20 cellular contexts compared by ENCODE assay signal in the genomic region with DNA sequence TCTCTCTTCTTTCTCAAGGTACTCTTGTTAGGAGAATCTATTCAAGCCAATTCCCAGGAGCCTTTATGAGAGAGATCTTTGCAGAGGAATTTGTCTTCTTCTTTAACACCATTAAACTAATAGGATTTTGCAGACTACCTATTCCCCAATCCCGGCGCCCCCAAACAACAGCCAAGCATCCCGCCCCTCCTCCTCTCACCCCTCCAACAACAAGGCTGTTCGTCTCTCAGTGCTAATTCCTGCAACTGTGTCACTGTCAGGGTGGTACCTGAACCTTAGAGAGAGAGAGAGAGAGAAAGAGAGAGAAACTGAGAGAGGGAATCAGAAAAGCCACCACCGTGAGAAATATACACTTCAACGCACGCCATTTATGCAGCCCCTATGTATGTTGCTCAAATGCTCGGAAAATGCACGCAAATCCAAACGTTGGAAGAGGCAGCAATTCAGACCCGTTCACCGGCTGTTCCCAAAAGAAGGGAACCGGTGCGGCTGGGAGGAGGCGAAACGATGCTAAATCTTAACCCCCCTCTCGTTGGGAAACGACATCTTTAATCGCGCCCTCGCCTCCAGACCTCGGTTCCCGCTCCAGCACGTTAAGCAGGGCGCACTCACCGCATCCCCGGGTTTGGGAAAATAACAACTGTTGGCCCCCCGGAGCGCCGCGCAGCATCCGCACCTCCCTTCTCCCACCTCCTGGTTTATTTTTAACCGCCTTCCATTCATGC. TPM values are rescaled to one million over a fixed set of nuclear protein-coding genes. Genes with fewer than 3 reads are reported as not detected.
A peak's percentile ranks its signal among the peaks of the same experiment; 100 is the strongest.
DNase-seq lines count a peak whose midpoint lies in the region; ATAC-seq and TF ChIP-seq lines count a peak whose summit lies in the region.
"Had no signal": no experiment of that assay in that cellular context is flagged by ENCODE, and none has a peak within 500 bp of the region (broad histone marks: within the 10 kb centered on the region; RNA-seq: fewer than 3 reads in every experiment).

No MANE protein-coding gene starts in this region.

- H3K27ac ChIP-seq in coronary artery, result no peak overlapping the region
- no peak overlapping the region for H3K27ac ChIP-seq in thoracic aorta
- H3K27ac ChIP-seq: 22Rv1, spleen had no signal

- POLR2A ChIA-PET in activated CD4-positive, alpha-beta T cell treated with anti-CD3 and anti-CD28 coated beads, Interleukin-2, amount 10 ng/mL, durations not matched to agents 7 days and 5 days (lab: Charles Lee), result no interaction called here

- CTCF ChIA-PET in activated CD4-positive, alpha-beta T cell treated with anti-CD3 and anti-CD28 coated beads, Interleukin-2, amount 10 ng/mL, durations not matched to agents 7 days and 5 days (lab: Charles Lee), result interaction anchor here (0.7 kb wide), 1 partner anchor 1163 kb away, joined by 4 read pairs; no protein-coding TSS in a partner anchor

- H3K27me3 ChIP-seq in thoracic aorta (replicated peaks; ENCODE audit: insufficient read depth), result no peaks in the 10 kb centered on the region

- no peak for TF ChIP-seq CTCF in coronary artery (IDR thresholded peaks at IDR 0.05)
- no peak for TF ChIP-seq CTCF in thoracic aorta (IDR thresholded peaks at IDR 0.05)

- no peak overlapping the region for H3K27ac Mint-ChIP-seq in activated CD4-positive, alpha-beta T cell treated with anti-CD3 and anti-CD28 coated beads, Interleukin-2, amount 10 ng/mL, durations not matched to agents 7 days and 5 days
- H3K27ac Mint-ChIP-seq: activated T-helper 2 cell treated with anti-CD3 and anti-CD28 coated beads, Interferon-gamma antibody, Interleukin-2, Interleukin-4, amounts not matched to agents 10 μg/mL and 5 μg/mL and 100 μg/mL, durations not matched to agents 14 hours and 24 hours and 36 hours; CD14-positive monocyte; dendritic cell treated with granulocyte-macrophage colony-stimulating factor and Interleukin-4, amounts not matched to agents 40 ng/mL and 50 ng/mL, for 4 days had no signal

- H3K4me3 ChIP-seq in coronary artery (peak overlapping the region; percentile 70), iPS-18c (ENCODE audit: insufficient read depth, low read depth, low read length) (peak overlapping the region; percentile 28; the same call in 1 of the 2 replicates), thoracic aorta (peak overlapping the region; percentile 47)

- H3K4me1 ChIP-seq in thoracic aorta (ENCODE audit: control insufficient read depth in 1 of 2, low read depth in 2 of 2), result peaks cover 0 to 13% of the 10 kb centered on the region in 2 donors

- DNase-seq in NCI-H1092 treated with DMSO at 0.1 percent for 48 hours (lab: John Stamatoyannopoulos, UW) (peak; percentile 28), NCI-H1092 (lab: John Stamatoyannopoulos, UW) (no peak), coronary artery (ENCODE audit: low spot score) (no peak), thoracic aorta (ENCODE audit: low spot score) (no peak), T1000 (lab: John Stamatoyannopoulos, UW) (no peak)
- no peak for DNase-seq in activated CD4-positive, alpha-beta T cell treated with anti-CD3 and anti-CD28 coated beads, Interleukin-2, amount 10 ng/mL, durations not matched to agents 7 days and 5 days
- DNase-seq: aorta; DMS79 treated with DMSO at 0.1 percent for 48 hours; KBM-7; NCI-H1436 treated with DMSO at 0.1 percent for 48 hours; NCI-H345; PC-3; spleen; stimulated activated naive CD4-positive, alpha-beta T cell had no signal

- no peaks in the 10 kb centered on the region for H3K36me3 ChIP-seq in thoracic aorta
- H3K36me3 ChIP-seq: spleen had no signal

- ATAC-seq in thoracic aorta (ENCODE audit: insufficient number of reproducible peaks, low FRiP score, low read depth), result no peak
- ATAC-seq in HG03139 (IDR thresholded peaks at IDR 0.05; ENCODE audit: unreplicated experiment), result no peak
- ATAC-seq: PC-3 had no signal

- no peaks in the 10 kb centered on the region for H3K36me3 Mint-ChIP-seq in activated CD4-positive, alpha-beta T cell treated with anti-CD3 and anti-CD28 coated beads, Interleukin-2, amount 10 ng/mL, durations not matched to agents 7 days and 5 days (ENCODE audit: low read depth)
- H3K36me3 Mint-ChIP-seq: CD14-positive monocyte had no signal

- H3K4me1 Mint-ChIP-seq in activated CD4-positive, alpha-beta T cell treated with anti-CD3 and anti-CD28 coated beads, Interleukin-2, amount 10 ng/mL, durations not matched to agents 7 days and 5 days, result no peaks in the 10 kb centered on the region
- H3K4me1 Mint-ChIP-seq: CD14-positive monocyte had no signal

- H3K4me3 Mint-ChIP-seq in activated CD4-positive, alpha-beta T cell treated with anti-CD3 and anti-CD28 coated beads, Interleukin-2, amount 10 ng/mL, durations not matched to agents 7 days and 5 days, result no peak overlapping the region
- H3K4me3 Mint-ChIP-seq: CD14-positive monocyte; dendritic cell treated with granulocyte-macrophage colony-stimulating factor and Interleukin-4, amounts not matched to agents 40 ng/mL and 50 ng/mL, for 4 days had no signal

- no peaks in the 10 kb centered on the region for H3K9me3 Mint-ChIP-seq in activated CD4-positive, alpha-beta T cell treated with anti-CD3 and anti-CD28 coated beads, Interleukin-2, amount 10 ng/mL, durations not matched to agents 7 days and 5 days
- H3K9me3 Mint-ChIP-seq: activated T-helper 2 cell treated with anti-CD3 and anti-CD28 coated beads, Interferon-gamma antibody, Interleukin-2, Interleukin-4, amounts not matched to agents 10 μg/mL and 5 μg/mL and 100 μg/mL, durations not matched to agents 14 hours and 24 hours and 36 hours; dendritic cell treated with granulocyte-macrophage colony-stimulating factor and Interleukin-4, amounts not matched to agents 40 ng/mL and 50 ng/mL, for 4 days had no signal

- H3K27me3 Mint-ChIP-seq in activated CD4-positive, alpha-beta T cell treated with anti-CD3 and anti-CD28 coated beads, Interleukin-2, amount 10 ng/mL, durations not matched to agents 7 days and 5 days, result peaks cover 29% of the 10 kb centered on the region

- H3K9me3 ChIP-seq in iPS-18c (ENCODE audit: control insufficient read depth, insufficient read depth, low read length) (no peaks in the 10 kb centered on the region), thoracic aorta (no peaks in the 10 kb centered on the region)

RNA-seq across cellular contexts. Expression of gene KCNA4, which starts 0.9 kb away (rescaled TPM):
- total RNA-seq in thoracic aorta, result under 1 TPM in 1 of 2 donors, not detected in 1; 0.21 TPM
- not detected for total RNA-seq in activated CD4-positive, alpha-beta T cell treated with anti-CD3 and anti-CD28 coated beads, Interleukin-2, amount 10 ng/mL, durations not matched to agents 7 days and 5 days
- total RNA-seq: activated T-helper 2 cell treated with anti-CD3 and anti-CD28 coated beads, Interferon-gamma antibody, Interleukin-2, Interleukin-4, amounts not matched to agents 10 μg/mL and 5 μg/mL and 100 μg/mL, durations not matched to agents 14 hours and 24 hours and 36 hours; PC-3; spleen had no signal
